Comparison of ENCODE assay signal across 11 cellular contexts in the genomic region with DNA sequence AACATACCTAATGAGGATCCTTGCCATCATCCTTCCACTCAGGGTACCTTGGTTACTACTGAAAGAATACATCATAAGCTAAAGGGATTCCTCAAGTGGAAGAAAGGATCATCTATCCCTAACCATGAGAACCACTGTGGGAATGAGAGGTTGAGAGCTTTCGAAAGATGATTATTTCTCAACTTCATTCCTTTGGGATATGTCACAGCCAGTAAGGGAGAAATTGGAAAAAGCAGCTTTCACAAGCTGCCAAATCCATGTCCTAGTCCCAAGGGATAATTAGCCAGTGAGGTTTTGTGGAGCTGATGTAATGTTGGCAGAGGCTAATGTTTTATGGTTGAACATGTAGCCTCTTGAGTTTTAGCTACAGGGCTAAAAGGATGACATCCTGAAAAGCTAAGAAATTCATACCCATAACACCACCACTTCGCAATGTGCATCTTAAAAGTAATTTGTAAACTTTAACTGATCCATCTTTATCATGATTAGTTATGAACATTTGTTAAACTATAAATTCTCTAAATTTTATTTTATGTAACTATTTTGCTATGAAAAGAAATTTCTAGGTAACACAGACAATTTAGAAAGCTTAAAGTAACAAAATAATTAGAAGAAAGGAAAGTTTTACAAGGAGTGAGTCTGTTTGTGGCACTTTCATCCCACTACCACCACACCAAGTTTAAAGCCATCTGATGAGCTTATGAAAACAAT.
DNase-seq lines count a peak whose midpoint lies in the region; ATAC-seq and TF ChIP-seq lines count a peak whose summit lies in the region.
"Had no signal": no experiment of that assay in that cellular context is flagged by ENCODE, and none has a peak within 500 bp of the region (broad histone marks: within the 10 kb centered on the region; RNA-seq: fewer than 3 reads in every experiment).

No MANE protein-coding gene starts in this region.

- no peak for TF ChIP-seq POLR2A in vagina (IDR thresholded peaks at IDR 0.05)
- TF ChIP-seq POLR2A in GM18505 (IDR thresholded peaks at IDR 0.05; ENCODE audit: borderline replicate concordance, extremely low read depth, insufficient read depth, insufficient read length), result no peak

- H3K27me3 ChIP-seq in vagina, result no peaks in the 10 kb centered on the region

- ATAC-seq in HG02642 (IDR thresholded peaks at IDR 0.05; ENCODE audit: poor library complexity, unreplicated experiment) (no peak), GM18505 (IDR thresholded peaks at IDR 0.05; ENCODE audit: unreplicated experiment) (no peak)

- DNase-seq in NCI-H82 (lab: John Stamatoyannopoulos, UW) (peak; percentile 27), NCI-H82 treated with DMSO at 0.1 percent for 48 hours (lab: John Stamatoyannopoulos, UW; ENCODE audit: unreplicated experiment) (no peak), choroid plexus epithelial cell (ENCODE audit: low read depth) (peak; percentile 86), medulla oblongata (ENCODE audit: extremely low spot score) (peak; percentile 49), vagina (ENCODE audit: extremely low spot score in 2 of 2) (peak in 1 of 2 donors; percentile 91), NCI-H2227 treated with DMSO at 0.1 percent for 48 hours (lab: John Stamatoyannopoulos, UW) (no peak)
- DNase-seq: activated naive CD8-positive, alpha-beta T cell treated with anti-CD3 and anti-CD28 coated beads, Interleukin-2, amount 10 ng/mL, durations not matched to agents 7 days and 5 days; NCI-H774 had no signal

- H3K27ac ChIP-seq in vagina, result peak overlapping the region; percentile 83
- H3K27ac ChIP-seq: BLaER1 treated with 17β-estradiol and CSF1 and Interleukin-3, amounts not matched to agents 10 nM and 100 nM had no signal

- TF ChIP-seq CTCF in choroid plexus epithelial cell (conservative IDR thresholded peaks at IDR 0.05; ENCODE audit: low read depth, low read length) (no peak), vagina (IDR thresholded peaks at IDR 0.05) (no peak)

- H3K4me1 ChIP-seq in vagina, result peaks cover 56% of the 10 kb centered on the region

- H3K9me3 ChIP-seq in vagina, result no peaks in the 10 kb centered on the region
- H3K9me3 ChIP-seq: BLaER1 treated with 17β-estradiol and CSF1 and Interleukin-3, amounts not matched to agents 10 nM and 100 nM had no signal

- H3K36me3 ChIP-seq in vagina, result peaks cover 0 to 1% of the 10 kb centered on the region in 2 donors

- no peak overlapping the region for H3K4me3 ChIP-seq in choroid plexus epithelial cell (ENCODE audit: low read depth, low read length)
- H3K4me3 ChIP-seq in vagina, result no peak overlapping the region
- H3K4me3 ChIP-seq: BLaER1 treated with 17β-estradiol and CSF1 and Interleukin-3, amounts not matched to agents 10 nM and 100 nM had no signal

- intact Hi-C loops in vagina (cut with DNase I), result loop anchor here (10.0 kb wide), 1 partner anchor 122 kb away; the partner anchor contains the start of gene MRTFA

Comparison
In these comparisons a context has a peak if more than half of its experiments do, and no peak if none do; other contexts are left out.
1. DNase-seq: peak in NCI-H82 (single experiment), choroid plexus epithelial cell (single experiment) and medulla oblongata (single experiment); none in NCI-H82 treated with DMSO at 0.1 percent for 48 hours (single experiment) and NCI-H2227 treated with DMSO at 0.1 percent for 48 hours (single experiment).